Comparison of ENCODE assay signal across 8 cellular contexts in genomic region chr1:72586023-72586685, GRCh38.
"Had no signal": no experiment of that assay in that cellular context is flagged by ENCODE, and none has a peak within 500 bp of the region (broad histone marks: within the 10 kb centered on the region; RNA-seq: fewer than 3 reads in every experiment).

No MANE protein-coding gene starts in this region.

- H3K4me3 ChIP-seq: GM12878 had no signal

- FAIRE-seq: G401.6, GM12878, GM12891, GM12892, GM18507, GM19239 had no signal

- ATAC-seq: GM12878 had no signal

- DNase-seq: GDM1, GF-D8 had no signal
